1 cellular context compared by ENCODE assay signal in the genomic region with DNA sequence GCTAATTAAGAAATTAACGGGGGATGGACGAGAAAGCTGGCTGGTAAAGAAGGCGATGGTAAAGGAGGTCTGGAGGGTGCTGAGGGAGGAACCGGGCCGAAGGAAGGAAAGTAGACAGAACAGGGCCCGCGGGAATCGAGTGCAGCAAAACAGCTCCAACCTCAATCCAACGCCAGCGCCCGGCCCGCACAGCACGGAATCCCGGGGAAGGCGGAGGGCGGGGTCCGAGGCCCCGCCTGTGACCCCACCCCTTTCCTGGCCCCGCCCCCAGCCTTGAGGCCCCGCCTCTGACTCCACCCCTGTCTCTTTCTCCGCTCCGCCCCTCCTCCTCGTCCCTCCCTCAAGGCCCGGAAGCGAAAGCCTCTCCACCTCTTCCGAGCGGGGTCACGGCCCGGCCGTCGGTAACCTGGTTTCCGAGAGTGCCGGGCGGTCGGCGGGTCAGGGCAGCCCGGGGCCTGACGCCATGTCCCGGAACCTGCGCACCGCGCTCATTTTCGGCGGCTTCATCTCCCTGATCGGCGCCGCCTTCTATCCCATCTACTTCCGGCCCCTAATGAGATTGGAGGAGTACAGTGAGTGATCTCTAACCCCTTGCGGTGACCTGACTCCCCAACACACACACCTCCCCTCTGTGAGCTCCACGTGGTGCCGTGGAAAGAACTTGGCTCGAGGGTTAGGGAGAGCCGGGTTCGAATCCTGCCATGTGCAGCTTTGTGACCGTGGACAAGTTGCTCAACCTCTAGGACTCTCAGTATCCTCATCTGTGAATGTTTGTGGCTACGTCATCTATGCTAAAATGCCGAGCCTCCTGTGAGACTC.
TF ChIP-seq lines count a peak whose summit lies in the region.

A gene (plus strand): TSS at position 370 of the 819 bp plus-strand sequence. CDS start 94 bp downstream, at position 464.

TF ChIP-seq in WTC11, 78 proteins besides CTCF, POLR2A, EP300 and RAD21 (continued from another document and continues in another):
- TF ChIP-seq KAT7 (CRISPR knock-in tag; IDR thresholded peaks at IDR 0.05; ENCODE audit: borderline replicate concordance) (0 out of 2 replicates have a peak, but pooled peaks have one; percentile 85), RORB (CRISPR knock-in tag; IDR thresholded peaks at IDR 0.05) (no peak), GRHL2 (CRISPR knock-in tag; IDR thresholded peaks at IDR 0.05; ENCODE audit: insufficient replicate concordance, severe bottlenecking) (no peak), ZNF317 (CRISPR knock-in tag; IDR thresholded peaks at IDR 0.05; ENCODE audit: borderline replicate concordance, low read depth) (no peak), GABPB1 (CRISPR knock-in tag; IDR thresholded peaks at IDR 0.05) (peak; percentile 72; the same call in 1 of the 2 replicates), EMX1 (CRISPR knock-in tag; IDR thresholded peaks at IDR 0.05) (no peak), ZBTB21 (CRISPR knock-in tag; IDR thresholded peaks at IDR 0.05; ENCODE audit: borderline replicate concordance) (no peak), ESRRA (CRISPR knock-in tag; IDR thresholded peaks at IDR 0.05; ENCODE audit: borderline replicate concordance) (0 out of 2 replicates have a peak, but pooled peaks have one; percentile 46), ZNF263 (CRISPR knock-in tag; IDR thresholded peaks at IDR 0.05; ENCODE audit: low read depth) (no peak), SOX15 (CRISPR knock-in tag; IDR thresholded peaks at IDR 0.05) (no peak), ZNF121 (CRISPR knock-in tag; IDR thresholded peaks at IDR 0.05) (no peak), ETV6 (CRISPR knock-in tag; IDR thresholded peaks at IDR 0.05) (peak; percentile 63), CREM (CRISPR knock-in tag; IDR thresholded peaks at IDR 0.05) (0 out of 2 replicates have a peak, but pooled peaks have one; percentile 10), JAZF1 (CRISPR knock-in tag; IDR thresholded peaks at IDR 0.05) (no peak), HMGA2 (CRISPR knock-in tag; IDR thresholded peaks at IDR 0.05) (no peak), MYBL2 (CRISPR knock-in tag; IDR thresholded peaks at IDR 0.05) (peak; percentile 89; the same call in 1 of the 2 replicates)
- TF ChIP-seq, protein P1, sequence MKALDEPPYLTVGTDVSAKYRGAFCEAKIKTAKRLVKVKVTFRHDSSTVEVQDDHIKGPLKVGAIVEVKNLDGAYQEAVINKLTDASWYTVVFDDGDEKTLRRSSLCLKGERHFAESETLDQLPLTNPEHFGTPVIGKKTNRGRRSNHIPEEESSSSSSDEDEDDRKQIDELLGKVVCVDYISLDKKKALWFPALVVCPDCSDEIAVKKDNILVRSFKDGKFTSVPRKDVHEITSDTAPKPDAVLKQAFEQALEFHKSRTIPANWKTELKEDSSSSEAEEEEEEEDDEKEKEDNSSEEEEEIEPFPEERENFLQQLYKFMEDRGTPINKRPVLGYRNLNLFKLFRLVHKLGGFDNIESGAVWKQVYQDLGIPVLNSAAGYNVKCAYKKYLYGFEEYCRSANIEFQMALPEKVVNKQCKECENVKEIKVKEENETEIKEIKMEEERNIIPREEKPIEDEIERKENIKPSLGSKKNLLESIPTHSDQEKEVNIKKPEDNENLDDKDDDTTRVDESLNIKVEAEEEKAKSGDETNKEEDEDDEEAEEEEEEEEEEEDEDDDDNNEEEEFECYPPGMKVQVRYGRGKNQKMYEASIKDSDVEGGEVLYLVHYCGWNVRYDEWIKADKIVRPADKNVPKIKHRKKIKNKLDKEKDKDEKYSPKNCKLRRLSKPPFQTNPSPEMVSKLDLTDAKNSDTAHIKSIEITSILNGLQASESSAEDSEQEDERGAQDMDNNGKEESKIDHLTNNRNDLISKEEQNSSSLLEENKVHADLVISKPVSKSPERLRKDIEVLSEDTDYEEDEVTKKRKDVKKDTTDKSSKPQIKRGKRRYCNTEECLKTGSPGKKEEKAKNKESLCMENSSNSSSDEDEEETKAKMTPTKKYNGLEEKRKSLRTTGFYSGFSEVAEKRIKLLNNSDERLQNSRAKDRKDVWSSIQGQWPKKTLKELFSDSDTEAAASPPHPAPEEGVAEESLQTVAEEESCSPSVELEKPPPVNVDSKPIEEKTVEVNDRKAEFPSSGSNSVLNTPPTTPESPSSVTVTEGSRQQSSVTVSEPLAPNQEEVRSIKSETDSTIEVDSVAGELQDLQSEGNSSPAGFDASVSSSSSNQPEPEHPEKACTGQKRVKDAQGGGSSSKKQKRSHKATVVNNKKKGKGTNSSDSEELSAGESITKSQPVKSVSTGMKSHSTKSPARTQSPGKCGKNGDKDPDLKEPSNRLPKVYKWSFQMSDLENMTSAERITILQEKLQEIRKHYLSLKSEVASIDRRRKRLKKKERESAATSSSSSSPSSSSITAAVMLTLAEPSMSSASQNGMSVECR (CRISPR knock-in tag; IDR thresholded peaks at IDR 0.05; ENCODE audit: borderline replicate concordance) = peak; percentile 55; the same call in 1 of the 2 replicates
- TF ChIP-seq, protein P2, sequence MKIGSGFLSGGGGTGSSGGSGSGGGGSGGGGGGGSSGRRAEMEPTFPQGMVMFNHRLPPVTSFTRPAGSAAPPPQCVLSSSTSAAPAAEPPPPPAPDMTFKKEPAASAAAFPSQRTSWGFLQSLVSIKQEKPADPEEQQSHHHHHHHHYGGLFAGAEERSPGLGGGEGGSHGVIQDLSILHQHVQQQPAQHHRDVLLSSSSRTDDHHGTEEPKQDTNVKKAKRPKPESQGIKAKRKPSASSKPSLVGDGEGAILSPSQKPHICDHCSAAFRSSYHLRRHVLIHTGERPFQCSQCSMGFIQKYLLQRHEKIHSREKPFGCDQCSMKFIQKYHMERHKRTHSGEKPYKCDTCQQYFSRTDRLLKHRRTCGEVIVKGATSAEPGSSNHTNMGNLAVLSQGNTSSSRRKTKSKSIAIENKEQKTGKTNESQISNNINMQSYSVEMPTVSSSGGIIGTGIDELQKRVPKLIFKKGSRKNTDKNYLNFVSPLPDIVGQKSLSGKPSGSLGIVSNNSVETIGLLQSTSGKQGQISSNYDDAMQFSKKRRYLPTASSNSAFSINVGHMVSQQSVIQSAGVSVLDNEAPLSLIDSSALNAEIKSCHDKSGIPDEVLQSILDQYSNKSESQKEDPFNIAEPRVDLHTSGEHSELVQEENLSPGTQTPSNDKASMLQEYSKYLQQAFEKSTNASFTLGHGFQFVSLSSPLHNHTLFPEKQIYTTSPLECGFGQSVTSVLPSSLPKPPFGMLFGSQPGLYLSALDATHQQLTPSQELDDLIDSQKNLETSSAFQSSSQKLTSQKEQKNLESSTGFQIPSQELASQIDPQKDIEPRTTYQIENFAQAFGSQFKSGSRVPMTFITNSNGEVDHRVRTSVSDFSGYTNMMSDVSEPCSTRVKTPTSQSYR (CRISPR knock-in tag; IDR thresholded peaks at IDR 0.05) = no peak
- TF ChIP-seq, protein P3, sequence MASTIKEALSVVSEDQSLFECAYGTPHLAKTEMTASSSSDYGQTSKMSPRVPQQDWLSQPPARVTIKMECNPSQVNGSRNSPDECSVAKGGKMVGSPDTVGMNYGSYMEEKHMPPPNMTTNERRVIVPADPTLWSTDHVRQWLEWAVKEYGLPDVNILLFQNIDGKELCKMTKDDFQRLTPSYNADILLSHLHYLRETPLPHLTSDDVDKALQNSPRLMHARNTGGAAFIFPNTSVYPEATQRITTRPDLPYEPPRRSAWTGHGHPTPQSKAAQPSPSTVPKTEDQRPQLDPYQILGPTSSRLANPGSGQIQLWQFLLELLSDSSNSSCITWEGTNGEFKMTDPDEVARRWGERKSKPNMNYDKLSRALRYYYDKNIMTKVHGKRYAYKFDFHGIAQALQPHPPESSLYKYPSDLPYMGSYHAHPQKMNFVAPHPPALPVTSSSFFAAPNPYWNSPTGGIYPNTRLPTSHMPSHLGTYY (CRISPR knock-in tag; IDR thresholded peaks at IDR 0.05) = no peak
- TF ChIP-seq, protein P4, sequence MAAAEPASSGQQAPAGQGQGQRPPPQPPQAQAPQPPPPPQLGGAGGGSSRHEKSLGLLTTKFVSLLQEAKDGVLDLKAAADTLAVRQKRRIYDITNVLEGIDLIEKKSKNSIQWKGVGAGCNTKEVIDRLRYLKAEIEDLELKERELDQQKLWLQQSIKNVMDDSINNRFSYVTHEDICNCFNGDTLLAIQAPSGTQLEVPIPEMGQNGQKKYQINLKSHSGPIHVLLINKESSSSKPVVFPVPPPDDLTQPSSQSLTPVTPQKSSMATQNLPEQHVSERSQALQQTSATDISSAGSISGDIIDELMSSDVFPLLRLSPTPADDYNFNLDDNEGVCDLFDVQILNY (CRISPR knock-in tag; IDR thresholded peaks at IDR 0.05) = no peak
- TF ChIP-seq, protein P5, sequence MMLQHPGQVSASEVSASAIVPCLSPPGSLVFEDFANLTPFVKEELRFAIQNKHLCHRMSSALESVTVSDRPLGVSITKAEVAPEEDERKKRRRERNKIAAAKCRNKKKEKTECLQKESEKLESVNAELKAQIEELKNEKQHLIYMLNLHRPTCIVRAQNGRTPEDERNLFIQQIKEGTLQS (CRISPR knock-in tag; conservative IDR thresholded peaks at IDR 0.05) = no peak
- TF ChIP-seq, protein P6, sequence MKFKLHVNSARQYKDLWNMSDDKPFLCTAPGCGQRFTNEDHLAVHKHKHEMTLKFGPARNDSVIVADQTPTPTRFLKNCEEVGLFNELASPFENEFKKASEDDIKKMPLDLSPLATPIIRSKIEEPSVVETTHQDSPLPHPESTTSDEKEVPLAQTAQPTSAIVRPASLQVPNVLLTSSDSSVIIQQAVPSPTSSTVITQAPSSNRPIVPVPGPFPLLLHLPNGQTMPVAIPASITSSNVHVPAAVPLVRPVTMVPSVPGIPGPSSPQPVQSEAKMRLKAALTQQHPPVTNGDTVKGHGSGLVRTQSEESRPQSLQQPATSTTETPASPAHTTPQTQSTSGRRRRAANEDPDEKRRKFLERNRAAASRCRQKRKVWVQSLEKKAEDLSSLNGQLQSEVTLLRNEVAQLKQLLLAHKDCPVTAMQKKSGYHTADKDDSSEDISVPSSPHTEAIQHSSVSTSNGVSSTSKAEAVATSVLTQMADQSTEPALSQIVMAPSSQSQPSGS (CRISPR knock-in tag; IDR thresholded peaks at IDR 0.05; ENCODE audit: borderline replicate concordance, low read depth) = no peak
- TF ChIP-seq, protein P7, sequence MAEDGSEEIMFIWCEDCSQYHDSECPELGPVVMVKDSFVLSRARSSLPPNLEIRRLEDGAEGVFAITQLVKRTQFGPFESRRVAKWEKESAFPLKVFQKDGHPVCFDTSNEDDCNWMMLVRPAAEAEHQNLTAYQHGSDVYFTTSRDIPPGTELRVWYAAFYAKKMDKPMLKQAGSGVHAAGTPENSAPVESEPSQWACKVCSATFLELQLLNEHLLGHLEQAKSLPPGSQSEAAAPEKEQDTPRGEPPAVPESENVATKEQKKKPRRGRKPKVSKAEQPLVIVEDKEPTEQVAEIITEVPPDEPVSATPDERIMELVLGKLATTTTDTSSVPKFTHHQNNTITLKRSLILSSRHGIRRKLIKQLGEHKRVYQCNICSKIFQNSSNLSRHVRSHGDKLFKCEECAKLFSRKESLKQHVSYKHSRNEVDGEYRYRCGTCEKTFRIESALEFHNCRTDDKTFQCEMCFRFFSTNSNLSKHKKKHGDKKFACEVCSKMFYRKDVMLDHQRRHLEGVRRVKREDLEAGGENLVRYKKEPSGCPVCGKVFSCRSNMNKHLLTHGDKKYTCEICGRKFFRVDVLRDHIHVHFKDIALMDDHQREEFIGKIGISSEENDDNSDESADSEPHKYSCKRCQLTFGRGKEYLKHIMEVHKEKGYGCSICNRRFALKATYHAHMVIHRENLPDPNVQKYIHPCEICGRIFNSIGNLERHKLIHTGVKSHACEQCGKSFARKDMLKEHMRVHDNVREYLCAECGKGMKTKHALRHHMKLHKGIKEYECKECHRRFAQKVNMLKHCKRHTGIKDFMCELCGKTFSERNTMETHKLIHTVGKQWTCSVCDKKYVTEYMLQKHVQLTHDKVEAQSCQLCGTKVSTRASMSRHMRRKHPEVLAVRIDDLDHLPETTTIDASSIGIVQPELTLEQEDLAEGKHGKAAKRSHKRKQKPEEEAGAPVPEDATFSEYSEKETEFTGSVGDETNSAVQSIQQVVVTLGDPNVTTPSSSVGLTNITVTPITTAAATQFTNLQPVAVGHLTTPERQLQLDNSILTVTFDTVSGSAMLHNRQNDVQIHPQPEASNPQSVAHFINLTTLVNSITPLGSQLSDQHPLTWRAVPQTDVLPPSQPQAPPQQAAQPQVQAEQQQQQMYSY (CRISPR knock-in tag; IDR thresholded peaks at IDR 0.05) = no peak
- TF ChIP-seq, protein P8, sequence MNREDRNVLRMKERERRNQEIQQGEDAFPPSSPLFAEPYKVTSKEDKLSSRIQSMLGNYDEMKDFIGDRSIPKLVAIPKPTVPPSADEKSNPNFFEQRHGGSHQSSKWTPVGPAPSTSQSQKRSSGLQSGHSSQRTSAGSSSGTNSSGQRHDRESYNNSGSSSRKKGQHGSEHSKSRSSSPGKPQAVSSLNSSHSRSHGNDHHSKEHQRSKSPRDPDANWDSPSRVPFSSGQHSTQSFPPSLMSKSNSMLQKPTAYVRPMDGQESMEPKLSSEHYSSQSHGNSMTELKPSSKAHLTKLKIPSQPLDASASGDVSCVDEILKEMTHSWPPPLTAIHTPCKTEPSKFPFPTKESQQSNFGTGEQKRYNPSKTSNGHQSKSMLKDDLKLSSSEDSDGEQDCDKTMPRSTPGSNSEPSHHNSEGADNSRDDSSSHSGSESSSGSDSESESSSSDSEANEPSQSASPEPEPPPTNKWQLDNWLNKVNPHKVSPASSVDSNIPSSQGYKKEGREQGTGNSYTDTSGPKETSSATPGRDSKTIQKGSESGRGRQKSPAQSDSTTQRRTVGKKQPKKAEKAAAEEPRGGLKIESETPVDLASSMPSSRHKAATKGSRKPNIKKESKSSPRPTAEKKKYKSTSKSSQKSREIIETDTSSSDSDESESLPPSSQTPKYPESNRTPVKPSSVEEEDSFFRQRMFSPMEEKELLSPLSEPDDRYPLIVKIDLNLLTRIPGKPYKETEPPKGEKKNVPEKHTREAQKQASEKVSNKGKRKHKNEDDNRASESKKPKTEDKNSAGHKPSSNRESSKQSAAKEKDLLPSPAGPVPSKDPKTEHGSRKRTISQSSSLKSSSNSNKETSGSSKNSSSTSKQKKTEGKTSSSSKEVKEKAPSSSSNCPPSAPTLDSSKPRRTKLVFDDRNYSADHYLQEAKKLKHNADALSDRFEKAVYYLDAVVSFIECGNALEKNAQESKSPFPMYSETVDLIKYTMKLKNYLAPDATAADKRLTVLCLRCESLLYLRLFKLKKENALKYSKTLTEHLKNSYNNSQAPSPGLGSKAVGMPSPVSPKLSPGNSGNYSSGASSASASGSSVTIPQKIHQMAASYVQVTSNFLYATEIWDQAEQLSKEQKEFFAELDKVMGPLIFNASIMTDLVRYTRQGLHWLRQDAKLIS (CRISPR knock-in tag; IDR thresholded peaks at IDR 0.05; ENCODE audit: borderline replicate concordance) = no peak
- TF ChIP-seq, protein P9, sequence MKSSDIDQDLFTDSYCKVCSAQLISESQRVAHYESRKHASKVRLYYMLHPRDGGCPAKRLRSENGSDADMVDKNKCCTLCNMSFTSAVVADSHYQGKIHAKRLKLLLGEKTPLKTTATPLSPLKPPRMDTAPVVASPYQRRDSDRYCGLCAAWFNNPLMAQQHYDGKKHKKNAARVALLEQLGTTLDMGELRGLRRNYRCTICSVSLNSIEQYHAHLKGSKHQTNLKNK (CRISPR knock-in tag; IDR thresholded peaks at IDR 0.05) = no peak
- TF ChIP-seq, protein P10, sequence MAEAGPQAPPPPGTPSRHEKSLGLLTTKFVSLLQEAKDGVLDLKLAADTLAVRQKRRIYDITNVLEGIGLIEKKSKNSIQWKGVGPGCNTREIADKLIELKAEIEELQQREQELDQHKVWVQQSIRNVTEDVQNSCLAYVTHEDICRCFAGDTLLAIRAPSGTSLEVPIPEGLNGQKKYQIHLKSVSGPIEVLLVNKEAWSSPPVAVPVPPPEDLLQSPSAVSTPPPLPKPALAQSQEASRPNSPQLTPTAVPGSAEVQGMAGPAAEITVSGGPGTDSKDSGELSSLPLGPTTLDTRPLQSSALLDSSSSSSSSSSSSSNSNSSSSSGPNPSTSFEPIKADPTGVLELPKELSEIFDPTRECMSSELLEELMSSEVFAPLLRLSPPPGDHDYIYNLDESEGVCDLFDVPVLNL (CRISPR knock-in tag; IDR thresholded peaks at IDR 0.05; ENCODE audit: borderline replicate concordance, low read depth) = no peak
